Comparison of ENCODE assay signal across 8 cellular contexts in genomic region chr4:122826596-122827257, GRCh38. TPM values are rescaled to one million over a fixed set of nuclear protein-coding genes. Genes with fewer than 3 reads are reported as not detected.
DNase-seq lines count a peak whose midpoint lies in the region; ATAC-seq and TF ChIP-seq lines count a peak whose summit lies in the region.

FGF2 (plus strand) TSS chr4:122826831; CDS start chr4:122827175, 344 bp downstream.

- ATAC-seq in GM21360 (IDR thresholded peaks at IDR 0.05; ENCODE audit: unreplicated experiment) (peak; percentile 7), mucosa of descending colon (peak; percentile 44)
- ATAC-seq in activated CD8-positive, alpha-beta T cell treated with anti-CD3 and anti-CD28 coated beads, Interleukin-2, amount 10 ng/mL, durations not matched to agents 7 days and 5 days = peak; percentile 55

- H3K9me3 Mint-ChIP-seq in activated CD8-positive, alpha-beta T cell treated with anti-CD3 and anti-CD28 coated beads, Interleukin-2, amount 10 ng/mL, durations not matched to agents 7 days and 5 days (ENCODE audit: insufficient read depth) = no peaks in the 10 kb centered on the region

- peaks cover 69% of the 10 kb centered on the region for H3K27me3 Mint-ChIP-seq in activated CD8-positive, alpha-beta T cell treated with anti-CD3 and anti-CD28 coated beads, Interleukin-2, amount 10 ng/mL, durations not matched to agents 7 days and 5 days (ENCODE audit: low read depth)

- POLR2A ChIA-PET in activated CD8-positive, alpha-beta T cell treated with anti-CD3 and anti-CD28 coated beads, Interleukin-2, amount 10 ng/mL, durations not matched to agents 7 days and 5 days (lab: Charles Lee) = no interaction called here

- DNase-seq in EL (peak; percentile 85), HK-2 (ENCODE audit: unreplicated experiment) (peak; percentile 50), mucosa of descending colon (peak; percentile 40 to 66 (median 58)), tibial artery (peak; percentile 83 to 88), SIG-M5 treated with dmso at 0.1 percent for 504 hours (lab: John Stamatoyannopoulos, UW; ENCODE audit: unreplicated experiment) (no peak)
- DNase-seq in activated CD8-positive, alpha-beta T cell treated with anti-CD3 and anti-CD28 coated beads, Interleukin-2, amount 10 ng/mL, durations not matched to agents 7 days and 5 days = no peak

- WGBS in esophagus, 2 donors = 0 to 1% methylated on average over 54 to 93 of the region's 93 CpGs

- peaks cover 0 to 2% of the 10 kb centered on the region in 2 donors for H3K27me3 ChIP-seq in esophagus (ENCODE audit: control insufficient read depth in 1 of 2, insufficient read depth in 2 of 2, low read length in 2 of 2)
- H3K27me3 ChIP-seq in tibial artery = no peaks in the 10 kb centered on the region

- H3K4me3 ChIP-seq in esophagus (ENCODE audit: low read depth in 1 of 2, low read length in 2 of 2) = peak within 1 kb of the TSS; percentile 58 to 67
- peak within 1 kb of the TSS; percentile 11 for H3K4me3 ChIP-seq in mucosa of descending colon
- peak within 1 kb of the TSS; percentile 78 to 83 for H3K4me3 ChIP-seq in tibial artery

- H3K9me3 ChIP-seq in esophagus (ENCODE audit: control insufficient read depth in 2 of 2, insufficient read depth in 1 of 2, low read depth in 1 of 2, low read length in 1 of 2) (no peaks in the 10 kb centered on the region), mucosa of descending colon (no peaks in the 10 kb centered on the region), tibial artery (no peaks in the 10 kb centered on the region)

- H3K36me3 Mint-ChIP-seq in activated CD8-positive, alpha-beta T cell treated with anti-CD3 and anti-CD28 coated beads, Interleukin-2, amount 10 ng/mL, durations not matched to agents 7 days and 5 days (ENCODE audit: low read depth) = no peaks in the 10 kb centered on the region

- CTCF ChIA-PET in activated CD8-positive, alpha-beta T cell treated with anti-CD3 and anti-CD28 coated beads, Interleukin-2, amount 10 ng/mL, durations not matched to agents 7 days and 5 days (lab: Charles Lee) = interaction anchor here (0.9 kb wide), 1 partner anchor 69 kb away, joined by 3 read pairs; no protein-coding TSS in a partner anchor

- TF ChIP-seq CTCF in mucosa of descending colon (IDR thresholded peaks at IDR 0.05) (no peak), tibial artery (IDR thresholded peaks at IDR 0.05) (no peak)

- intact Hi-C loops in mucosa of descending colon (cut with DNase I, micrococcal nuclease) = no loop called here
- intact Hi-C loops in tibial artery (cut with DNase I; ENCODE audit: low total_unique reads) = loop anchor here (10.0 kb wide), 1 partner anchor 88 kb away; no protein-coding TSS in a partner anchor

- H3K4me1 ChIP-seq in esophagus (ENCODE audit: control insufficient read depth in 2 of 2, insufficient read depth in 2 of 2, low read length in 1 of 2) = peaks cover 0 to 2% of the 10 kb centered on the region in 2 donors
- H3K4me1 ChIP-seq in mucosa of descending colon (ENCODE audit: low read depth) = no peaks in the 10 kb centered on the region
- peaks cover 0 to 44% (median 17%) of the 10 kb centered on the region in 4 donors for H3K4me1 ChIP-seq in tibial artery

- H3K4me1 Mint-ChIP-seq in activated CD8-positive, alpha-beta T cell treated with anti-CD3 and anti-CD28 coated beads, Interleukin-2, amount 10 ng/mL, durations not matched to agents 7 days and 5 days (ENCODE audit: low read depth) = peaks cover 13% of the 10 kb centered on the region

- H3K27ac Mint-ChIP-seq in activated CD8-positive, alpha-beta T cell treated with anti-CD3 and anti-CD28 coated beads, Interleukin-2, amount 10 ng/mL, durations not matched to agents 7 days and 5 days = no peak within 1 kb of the TSS

- H3K27ac ChIP-seq in esophagus (ENCODE audit: low read depth in 2 of 2, low read length in 1 of 2) (peak within 1 kb of the TSS; percentile 74 to 80), tibial artery (peak within 1 kb of the TSS; percentile 93 to 96)

- H3K36me3 ChIP-seq in esophagus (ENCODE audit: control insufficient read depth in 2 of 2, insufficient read depth in 2 of 2, low read length in 1 of 2) (no peaks in the 10 kb centered on the region), mucosa of descending colon (ENCODE audit: low read depth) (no peaks in the 10 kb centered on the region), tibial artery (no peaks in the 10 kb centered on the region)

- H3K4me3 Mint-ChIP-seq in activated CD8-positive, alpha-beta T cell treated with anti-CD3 and anti-CD28 coated beads, Interleukin-2, amount 10 ng/mL, durations not matched to agents 7 days and 5 days = peak within 1 kb of the TSS; percentile 71

RNA-seq across cellular contexts. Expression of gene FGF2, which starts in this region (rescaled TPM):
- total RNA-seq in activated CD8-positive, alpha-beta T cell treated with anti-CD3 and anti-CD28 coated beads, Interleukin-2, amount 10 ng/mL, durations not matched to agents 7 days and 5 days = under 1 TPM in 1 of 2 experiments, not detected in 1; 0.13 TPM
- polyA plus RNA-seq in esophagus = under 1 TPM; 0.61 to 0.99 TPM
- total RNA-seq in mucosa of descending colon = 10 to 100 TPM in 1 of 3 donors, 1 to 10 TPM in 2; 1.3 to 45.0 (median 2.4) TPM

Comparison
In these comparisons a context has a peak if more than half of its experiments do, and no peak if none do; other contexts are left out.
1. Peak in ATAC-seq in activated CD8-positive, alpha-beta T cell treated with anti-CD3 and anti-CD28 coated beads, Interleukin-2, amount 10 ng/mL, durations not matched to agents 7 days and 5 days; RNA of the gene not detected or under 1 TPM.
2. DNase-seq: peak in EL (single experiment), HK-2 (single experiment), mucosa of descending colon (3 of 3) and tibial artery (2 of 2); none in activated CD8-positive, alpha-beta T cell treated with anti-CD3 and anti-CD28 coated beads, Interleukin-2, amount 10 ng/mL, durations not matched to agents 7 days and 5 days (single experiment) and SIG-M5 treated with dmso at 0.1 percent for 504 hours (single experiment).
3. H3K4me3 ChIP-seq: peak in every context shown above with its lines; median percentile 80 in tibial artery; 62 in esophagus; 11 in mucosa of descending colon.
4. Peak in every context shown above with its lines, with median percentiles within 50 percentile points of each other: ATAC-seq.